Comparison of ENCODE assay signal across 1 cellular context in the genomic region with DNA sequence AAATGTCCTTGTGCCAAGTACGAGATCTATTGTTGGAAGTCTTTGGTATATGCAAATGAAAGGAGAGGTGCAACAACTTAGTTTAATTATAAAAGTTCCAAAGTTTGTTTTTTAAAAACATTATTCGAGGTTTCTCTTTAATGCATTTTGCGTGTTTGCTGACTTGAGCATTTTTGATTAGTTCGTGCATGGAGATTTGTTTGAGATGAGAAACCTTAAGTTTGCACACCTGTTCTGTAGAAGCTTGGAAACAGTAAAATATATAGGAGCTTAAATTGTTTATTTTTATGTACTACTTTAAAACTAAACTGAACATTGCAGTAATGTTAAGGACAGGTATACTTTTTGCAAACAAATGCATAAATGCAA.
TF ChIP-seq lines count a peak whose summit lies in the region.

No MANE protein-coding gene starts in this region.

TF ChIP-seq in SK-N-SH treated with all-trans-retinoic acid at 6 μM for 48 hours, 23 proteins besides CTCF, POLR2A, EP300 and RAD21 (continued from another document):
- TF ChIP-seq, protein P1, sequence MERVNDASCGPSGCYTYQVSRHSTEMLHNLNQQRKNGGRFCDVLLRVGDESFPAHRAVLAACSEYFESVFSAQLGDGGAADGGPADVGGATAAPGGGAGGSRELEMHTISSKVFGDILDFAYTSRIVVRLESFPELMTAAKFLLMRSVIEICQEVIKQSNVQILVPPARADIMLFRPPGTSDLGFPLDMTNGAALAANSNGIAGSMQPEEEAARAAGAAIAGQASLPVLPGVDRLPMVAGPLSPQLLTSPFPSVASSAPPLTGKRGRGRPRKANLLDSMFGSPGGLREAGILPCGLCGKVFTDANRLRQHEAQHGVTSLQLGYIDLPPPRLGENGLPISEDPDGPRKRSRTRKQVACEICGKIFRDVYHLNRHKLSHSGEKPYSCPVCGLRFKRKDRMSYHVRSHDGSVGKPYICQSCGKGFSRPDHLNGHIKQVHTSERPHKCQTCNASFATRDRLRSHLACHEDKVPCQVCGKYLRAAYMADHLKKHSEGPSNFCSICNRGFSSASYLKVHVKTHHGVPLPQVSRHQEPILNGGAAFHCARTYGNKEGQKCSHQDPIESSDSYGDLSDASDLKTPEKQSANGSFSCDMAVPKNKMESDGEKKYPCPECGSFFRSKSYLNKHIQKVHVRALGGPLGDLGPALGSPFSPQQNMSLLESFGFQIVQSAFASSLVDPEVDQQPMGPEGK (CRISPR knock-in tag; IDR thresholded peaks at IDR 0.05; ENCODE audit: borderline replicate concordance): no peak
- TF ChIP-seq ISL1 (CRISPR knock-in tag; IDR thresholded peaks at IDR 0.05) (no peak), GLIS3 (CRISPR knock-in tag; IDR thresholded peaks at IDR 0.05) (no peak), ESRRG (CRISPR knock-in tag; IDR thresholded peaks at IDR 0.05) (no peak), TCF4 (CRISPR knock-in tag; IDR thresholded peaks at IDR 0.05; ENCODE audit: borderline replicate concordance) (no peak)
- TF ChIP-seq, protein P2, sequence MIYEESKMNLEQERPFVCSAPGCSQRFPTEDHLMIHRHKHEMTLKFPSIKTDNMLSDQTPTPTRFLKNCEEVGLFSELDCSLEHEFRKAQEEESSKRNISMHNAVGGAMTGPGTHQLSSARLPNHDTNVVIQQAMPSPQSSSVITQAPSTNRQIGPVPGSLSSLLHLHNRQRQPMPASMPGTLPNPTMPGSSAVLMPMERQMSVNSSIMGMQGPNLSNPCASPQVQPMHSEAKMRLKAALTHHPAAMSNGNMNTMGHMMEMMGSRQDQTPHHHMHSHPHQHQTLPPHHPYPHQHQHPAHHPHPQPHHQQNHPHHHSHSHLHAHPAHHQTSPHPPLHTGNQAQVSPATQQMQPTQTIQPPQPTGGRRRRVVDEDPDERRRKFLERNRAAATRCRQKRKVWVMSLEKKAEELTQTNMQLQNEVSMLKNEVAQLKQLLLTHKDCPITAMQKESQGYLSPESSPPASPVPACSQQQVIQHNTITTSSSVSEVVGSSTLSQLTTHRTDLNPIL (CRISPR knock-in tag; IDR thresholded peaks at IDR 0.05; ENCODE audit: low read depth): no peak
- TF ChIP-seq, protein P3, sequence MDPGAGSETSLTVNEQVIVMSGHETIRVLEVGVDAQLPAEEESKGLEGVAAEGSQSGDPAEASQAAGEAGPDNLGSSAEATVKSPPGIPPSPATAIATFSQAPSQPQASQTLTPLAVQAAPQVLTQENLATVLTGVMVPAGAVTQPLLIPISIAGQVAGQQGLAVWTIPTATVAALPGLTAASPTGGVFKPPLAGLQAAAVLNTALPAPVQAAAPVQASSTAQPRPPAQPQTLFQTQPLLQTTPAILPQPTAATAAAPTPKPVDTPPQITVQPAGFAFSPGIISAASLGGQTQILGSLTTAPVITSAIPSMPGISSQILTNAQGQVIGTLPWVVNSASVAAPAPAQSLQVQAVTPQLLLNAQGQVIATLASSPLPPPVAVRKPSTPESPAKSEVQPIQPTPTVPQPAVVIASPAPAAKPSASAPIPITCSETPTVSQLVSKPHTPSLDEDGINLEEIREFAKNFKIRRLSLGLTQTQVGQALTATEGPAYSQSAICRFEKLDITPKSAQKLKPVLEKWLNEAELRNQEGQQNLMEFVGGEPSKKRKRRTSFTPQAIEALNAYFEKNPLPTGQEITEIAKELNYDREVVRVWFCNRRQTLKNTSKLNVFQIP (CRISPR knock-in tag; IDR thresholded peaks at IDR 0.05; ENCODE audit: borderline replicate concordance, low read depth): no peak
